In the genomic region with DNA sequence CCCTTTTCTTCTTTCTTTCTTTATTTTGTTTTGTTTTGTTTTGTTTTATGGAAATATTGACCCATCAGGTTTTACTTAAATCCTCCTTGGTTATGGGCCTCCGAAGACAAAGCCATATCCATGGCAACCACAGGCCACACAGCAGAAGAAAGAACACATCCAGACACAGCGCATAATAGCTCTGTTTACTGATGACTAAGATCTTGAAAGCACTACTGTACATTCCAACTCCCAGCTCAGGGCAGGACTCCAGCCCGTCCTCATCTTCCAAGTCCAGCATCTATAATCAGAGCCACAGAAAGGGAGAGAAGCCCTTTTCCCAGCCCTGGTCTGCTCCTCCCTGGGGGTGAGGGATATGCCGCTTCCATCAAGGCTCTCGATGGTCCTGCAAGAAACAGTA, we compare ENCODE assay signal across 10 cellular contexts.
DNase-seq lines count a peak whose midpoint lies in the region; ATAC-seq and TF ChIP-seq lines count a peak whose summit lies in the region.
"Had no signal": no experiment of that assay in that cellular context is flagged by ENCODE, and none has a peak within 500 bp of the region (broad histone marks: within the 10 kb centered on the region; RNA-seq: fewer than 3 reads in every experiment).

No MANE protein-coding gene starts in this region.

- TF ChIP-seq CTCF in HFF-Myc (IDR thresholded peaks at IDR 0.05; ENCODE audit: low read depth, low read length, missing control alignments) (no peak), body of pancreas (IDR thresholded peaks at IDR 0.05) (no peak)

- peak; percentile 96 for DNase-seq in HFF-Myc (ENCODE audit: extremely low read depth, low read depth)
- DNase-seq in body of pancreas = peak in 3 of 4 donors; percentile 23 to 50 (median 35)
- peak; percentile 27 for DNase-seq in kidney glomerular epithelial cell (lab: John Stamatoyannopoulos, UW)
- DNase-seq in activated gamma-delta T cell (lab: John Stamatoyannopoulos, UW) = no peak
- DNase-seq in activated CD8-positive, alpha-beta memory T cell treated with anti-CD3 and anti-CD28 coated beads, Interleukin-2, amount 50 U/mL, for 48 hours = no peak
- DNase-seq in NOMO-1 (lab: John Stamatoyannopoulos, UW; ENCODE audit: unreplicated experiment in 2 of 2) = no peak
- DNase-seq: activated CD4-positive, alpha-beta T cell treated with anti-CD3 and anti-CD28 coated beads for 4 hours; KBM-7 had no signal

- peak overlapping the region; percentile 32 to 42 for H3K9ac ChIP-seq in stomach smooth muscle (ENCODE audit: low read length in 2 of 2)

- H3K27me3 ChIP-seq in body of pancreas (no peaks in the 10 kb centered on the region), stomach smooth muscle (ENCODE audit: control insufficient read depth in 1 of 2, insufficient read depth in 2 of 2, low read length in 2 of 2) (no peaks in the 10 kb centered on the region)

- intact Hi-C loops in body of pancreas (cut with DNase I) = no loop called here

- H3K36me3 ChIP-seq in body of pancreas (replicated peaks in 1 of 2; ENCODE audit: insufficient read depth in 1 of 2, low read depth in 2 of 2) (no peaks in the 10 kb centered on the region), stomach smooth muscle (ENCODE audit: control insufficient read depth in 2 of 2, insufficient read depth in 2 of 2, low read length in 2 of 2) (no peaks in the 10 kb centered on the region)

- WGBS in body of pancreas, 2 donors = 85 to 86% methylated on average over 5 of the region's 5 CpGs

- TF ChIP-seq POLR2A in body of pancreas (IDR thresholded peaks at IDR 0.05) = no peak

- H3K27ac ChIP-seq in body of pancreas (peak overlapping the region in 1 of 4 donors; percentile 78), stomach smooth muscle (ENCODE audit: low read length) (peak overlapping the region; percentile 94)

- H3K4me3 ChIP-seq in HFF-Myc (replicated peaks; ENCODE audit: low read depth, low read length) (no peak overlapping the region), body of pancreas (no peak overlapping the region), stomach smooth muscle (ENCODE audit: low read length in 2 of 2) (peak overlapping the region in 1 of 2 donors; percentile 47)

- H3K9me3 ChIP-seq in body of pancreas = no peaks in the 10 kb centered on the region
- no peaks in the 10 kb centered on the region for H3K9me3 ChIP-seq in stomach smooth muscle (ENCODE audit: control insufficient read depth in 2 of 2, low read length in 2 of 2)

- ATAC-seq in body of pancreas = peak; percentile 31
- no peak for ATAC-seq in HG02759 (IDR thresholded peaks at IDR 0.05; ENCODE audit: unreplicated experiment)

- peaks cover 39% of the 10 kb centered on the region for H3K4me1 ChIP-seq in body of pancreas
- peaks cover 49% of the 10 kb centered on the region for H3K4me1 ChIP-seq in stomach smooth muscle (ENCODE audit: control insufficient read depth, insufficient read depth, low read length)

Comparison
In these comparisons a context has a peak if more than half of its experiments do, and no peak if none do; other contexts are left out.
1. DNase-seq: peak in HFF-Myc (single experiment), body of pancreas (3 of 4) and kidney glomerular epithelial cell (single experiment); none in activated gamma-delta T cell (single experiment), activated CD8-positive, alpha-beta memory T cell treated with anti-CD3 and anti-CD28 coated beads, Interleukin-2, amount 50 U/mL, for 48 hours (single experiment) and NOMO-1 (0 of 2).